In genomic region chr3:149581681-149582349, GRCh38 we compare ENCODE assay signal across 8 cellular contexts.
DNase-seq lines count a peak whose midpoint lies in the region; ATAC-seq and TF ChIP-seq lines count a peak whose summit lies in the region.

No MANE protein-coding gene starts in this region.

- peak overlapping the region; percentile 3 to 89 for H2BK12ac ChIP-seq in mesenchymal stem cell (ENCODE audit: low read length in 2 of 2)

- H3K23ac ChIP-seq in IMR-90 (ENCODE audit: low read depth, low read length): 0 out of 2 replicates have a peak overlapping the region, but pooled peaks have one; percentile 29
- H3K23ac ChIP-seq in mesenchymal stem cell (ENCODE audit: low read length in 2 of 2): no peak overlapping the region

- no peak overlapping the region for H3K27ac Mint-ChIP-seq in effector memory CD8-positive, alpha-beta T cell

- H2BK20ac ChIP-seq in IMR-90 (ENCODE audit: low read depth, low read length): peak overlapping the region; percentile 57; the same call in 1 of the 2 replicates

- H4K91ac ChIP-seq in IMR-90 (ENCODE audit: insufficient read depth, low read depth, low read length): peak overlapping the region; percentile 15
- no peak overlapping the region for H4K91ac ChIP-seq in mesenchymal stem cell (ENCODE audit: low read length)

- H2BK120ac ChIP-seq in IMR-90 (ENCODE audit: low read depth, low read length) (peak overlapping the region; percentile 58; the same call in 1 of the 2 replicates), mesenchymal stem cell (ENCODE audit: low read depth, low read length) (no peak overlapping the region)

- peak overlapping the region; percentile 8 for H2AK9ac ChIP-seq in IMR-90 (replicated peaks; ENCODE audit: low read depth, low read length, poor library complexity)

- H3K36me3 ChIP-seq in IMR-90 (ENCODE audit: control insufficient read depth, insufficient read depth, low read length) (no peaks in the 10 kb centered on the region), mesenchymal stem cell (ENCODE audit: control insufficient read depth in 1 of 2, insufficient read depth in 2 of 2, low read depth in 1 of 2, low read length in 2 of 2) (peaks cover 0 to 6% of the 10 kb centered on the region in 2 experiments)

- H3K4me3 ChIP-seq in AG09309 (ENCODE audit: control insufficient read depth, low read depth, low read length) (no peak overlapping the region), IMR-90 (ENCODE audit: insufficient read depth, low read depth, low read length) (no peak overlapping the region), choroid plexus epithelial cell (ENCODE audit: low read depth, low read length) (no peak overlapping the region), mesenchymal stem cell (ENCODE audit: insufficient read depth in 1 of 2, low read depth in 1 of 2, low read length in 2 of 2) (peak overlapping the region in 1 of 2 experiments; percentile 63)

- no peaks in the 10 kb centered on the region for H3K36me3 Mint-ChIP-seq in effector memory CD8-positive, alpha-beta T cell (ENCODE audit: insufficient read depth)

- H2BK5ac ChIP-seq in IMR-90 (ENCODE audit: low read depth, low read length, poor library complexity, severe bottlenecking) (peak overlapping the region; percentile 37), mesenchymal stem cell (ENCODE audit: low read depth, low read length, poor library complexity, severe bottlenecking) (peak overlapping the region; percentile 68)

- TF ChIP-seq RAD21 in IMR-90 (IDR thresholded peaks at IDR 0.05; ENCODE audit: low read length): peak; percentile 15; the same call in 1 of the 2 replicates

- intact Hi-C loops in IMR-90 (cut with micrococcal nuclease): no loop called here

- peak overlapping the region; percentile 61 for H3K4ac ChIP-seq in IMR-90 (ENCODE audit: low read depth, low read length)
- H3K4ac ChIP-seq in mesenchymal stem cell (ENCODE audit: low read depth in 1 of 2, low read length in 2 of 2): peak overlapping the region in 1 of 2 experiments; percentile 57

- peak overlapping the region; percentile 13; the same call in 1 of the 2 replicates for H3K56ac ChIP-seq in IMR-90 (ENCODE audit: extremely low read depth, insufficient read depth, low read length)

- peaks cover 21% of the 10 kb centered on the region for H3K9me1 ChIP-seq in IMR-90 (ENCODE audit: insufficient read depth, low read length)

- POLR2A ChIA-PET in IMR-90 (lab: Charles Lee; ENCODE audit: unreplicated experiment): no interaction called here

- H3K14ac ChIP-seq in IMR-90 (replicated peaks; ENCODE audit: low read depth, low read length) (0 out of 2 replicates have a peak overlapping the region, but pooled peaks have one; percentile 24), mesenchymal stem cell (ENCODE audit: low read length in 2 of 2) (no peak overlapping the region)

- no peaks in the 10 kb centered on the region for H3K9me3 ChIP-seq in IMR-90 (ENCODE audit: control insufficient read depth, insufficient read depth, low read length)
- no peaks in the 10 kb centered on the region for H3K9me3 ChIP-seq in mesenchymal stem cell (ENCODE audit: control insufficient read depth, low read length)

- no peak; the same call in 1 of the 2 replicates for TF ChIP-seq POLR2A in IMR-90 (IDR thresholded peaks at IDR 0.05; ENCODE audit: low read depth, low read length)

- H2AK5ac ChIP-seq in IMR-90 (ENCODE audit: low read depth, low read length): peak overlapping the region; percentile 77
- H2AK5ac ChIP-seq in mesenchymal stem cell (ENCODE audit: low read length, severe bottlenecking): peak overlapping the region; percentile 35

- H3K4me1 ChIP-seq in IMR-90 (ENCODE audit: control insufficient read depth, insufficient read depth, low read length) (peaks cover 23% of the 10 kb centered on the region), mesenchymal stem cell (ENCODE audit: control insufficient read depth, insufficient read depth, low read depth, low read length) (peaks cover 27% of the 10 kb centered on the region)

- H3K4me3 Mint-ChIP-seq in effector memory CD8-positive, alpha-beta T cell: no peak overlapping the region

- peak; percentile 76 for DNase-seq in AG09309 (ENCODE audit: low read depth)
- peak; percentile 89 for DNase-seq in IMR-90
- peak; percentile 82 for DNase-seq in choroid plexus epithelial cell (ENCODE audit: low read depth)
- peak; percentile 91 for DNase-seq in mesenchymal stem cell
- DNase-seq in effector memory CD8-positive, alpha-beta T cell: no peak
- DNase-seq in T-helper 9 cell: no peak

- in situ Hi-C loops in IMR-90 (cut with MboI; ENCODE audit: low sequenced_read_pairs): no loop called here

- peak overlapping the region; percentile 58 for H3K4me2 ChIP-seq in IMR-90 (ENCODE audit: low read depth, low read length)
- peak overlapping the region; percentile 35 for H3K4me2 ChIP-seq in mesenchymal stem cell (ENCODE audit: low read length, poor library complexity, severe bottlenecking)

- peaks cover 17% of the 10 kb centered on the region for H4K20me1 ChIP-seq in IMR-90 (ENCODE audit: insufficient read depth, low read length)

- CTCF ChIA-PET in IMR-90 (lab: Yijun Ruan, JAX): interaction anchor here (0.5 to 0.9 kb wide), 3 partner anchors 11 to 123 kb away, joined by 3 to 4 read pairs (median 3); no protein-coding TSS in a partner anchor

- no TSS peak for BruUV-seq in IMR-90 (replicated peaks; lab: Mats Ljungman, UMichigan)

- H2BK15ac ChIP-seq in IMR-90 (ENCODE audit: low read depth, low read length): peak overlapping the region; percentile 71; the same call in 1 of the 3 replicates
- H2BK15ac ChIP-seq in mesenchymal stem cell (ENCODE audit: low read depth, poor library complexity, severe bottlenecking): no peak overlapping the region

- H4K5ac ChIP-seq in IMR-90 (ENCODE audit: low read depth, low read length): no peak overlapping the region

- no peak for TF ChIP-seq CTCF in AG09309 (IDR thresholded peaks at IDR 0.05; ENCODE audit: control insufficient read depth, insufficient read depth, low read depth, low read length, missing control alignments)
- TF ChIP-seq CTCF in IMR-90 (conservative IDR thresholded peaks at IDR 0.05; ENCODE audit: low read depth, low read length): no peak
- TF ChIP-seq CTCF in choroid plexus epithelial cell (conservative IDR thresholded peaks at IDR 0.05; ENCODE audit: low read depth, low read length): no peak

- H3K27ac ChIP-seq in IMR-90 (ENCODE audit: insufficient read depth, low read length) (peak overlapping the region; percentile 15), mesenchymal stem cell (ENCODE audit: low read length, poor library complexity, severe bottlenecking) (peak overlapping the region; percentile 90)

- no peak overlapping the region for H3K9ac ChIP-seq in IMR-90 (ENCODE audit: low read depth, low read length)
- H3K9ac ChIP-seq in mesenchymal stem cell (ENCODE audit: low read length): peak overlapping the region; percentile 81

- H4K8ac ChIP-seq in IMR-90 (ENCODE audit: low read depth in 2 of 2, low read length in 2 of 2) (peak overlapping the region in 1 of 2 experiments; percentile 51; a peak in 1 of 4 replicates), mesenchymal stem cell (ENCODE audit: low read length) (peak overlapping the region; percentile 67)

- H2AFZ ChIP-seq in IMR-90 (replicated peaks; ENCODE audit: low read length, poor library complexity): peak overlapping the region; percentile 2
- H2AFZ ChIP-seq in mesenchymal stem cell (ENCODE audit: low read depth, low read length): no peak overlapping the region

- peaks cover 14 to 30% of the 10 kb centered on the region in 2 donors for H3K27me3 Mint-ChIP-seq in effector memory CD8-positive, alpha-beta T cell

- H3K27me3 ChIP-seq in IMR-90 (ENCODE audit: control insufficient read depth, insufficient read depth, low read length) (no peaks in the 10 kb centered on the region), mesenchymal stem cell (ENCODE audit: control insufficient read depth in 1 of 2, insufficient read depth in 1 of 2, low read length in 2 of 2) (no peaks in the 10 kb centered on the region)

- dilution Hi-C loops in IMR-90 (cut with HindIII; ENCODE audit: low sequenced_read_pairs, unreplicated experiment): no loop called here

- H3K4me1 Mint-ChIP-seq in effector memory CD8-positive, alpha-beta T cell (ENCODE audit: low read depth in 2 of 2): peaks cover 14 to 17% of the 10 kb centered on the region in 2 donors

- peaks cover 23 to 84% of the 10 kb centered on the region in 2 experiments for H3K79me1 ChIP-seq in IMR-90 (ENCODE audit: low read depth in 1 of 2, low read length in 2 of 2)
- H3K79me1 ChIP-seq in mesenchymal stem cell (replicated peaks; ENCODE audit: low read length, poor library complexity, severe bottlenecking): no peaks in the 10 kb centered on the region

- ATAC-seq in IMR-90 (ENCODE audit: low read depth) (peak; percentile 86), GM21367 (IDR thresholded peaks at IDR 0.05; ENCODE audit: unreplicated experiment) (no peak), HG02571 (IDR thresholded peaks at IDR 0.05; ENCODE audit: unreplicated experiment) (no peak)
- no peak for ATAC-seq in effector memory CD8-positive, alpha-beta T cell (replicated peaks)

- H3K18ac ChIP-seq in IMR-90 (ENCODE audit: low read depth, low read length) (peak overlapping the region; percentile 4; the same call in 1 of the 2 replicates), mesenchymal stem cell (ENCODE audit: low read depth in 1 of 2, low read length in 2 of 2) (peak overlapping the region; percentile 23 to 74)

- 0% methylated on average over 1 of the region's 7 CpGs; no CpG with 5 or more reads in 1 of the 2 experiments for WGBS in IMR-90 (ENCODE audit: extremely low coverage in 2 of 2, insufficient read length in 1 of 2), 2 experiments
- 37% methylated on average over 7 of the region's 7 CpGs for whole genome bisulfite sequencing in mesenchymal stem cell

- no peaks in the 10 kb centered on the region for H3K9me3 Mint-ChIP-seq in effector memory CD8-positive, alpha-beta T cell

TF ChIP-seq in IMR-90, 13 proteins besides CTCF, POLR2A, EP300 and RAD21 (continues in another document):
- TF ChIP-seq RFX5 (IDR thresholded peaks at IDR 0.05; ENCODE audit: low read depth, low read length) (0 out of 2 replicates have a peak, but pooled peaks have one; percentile 24), BHLHE40 (IDR thresholded peaks at IDR 0.05; ENCODE audit: low read depth, low read length) (no peak; the same call in 1 of the 2 replicates), ELK1 (IDR thresholded peaks at IDR 0.05; ENCODE audit: borderline replicate concordance, low read depth, low read length) (no peak), RCOR1 (IDR thresholded peaks at IDR 0.05; ENCODE audit: insufficient replicate concordance, low read length) (peak; percentile 56), NFE2L2 (IDR thresholded peaks at IDR 0.05; ENCODE audit: low read depth, low read length) (peak; percentile 90), FOS (IDR thresholded peaks at IDR 0.05; ENCODE audit: low read depth, low read length) (peak; percentile 76), CEBPB (IDR thresholded peaks at IDR 0.05; ENCODE audit: low read depth, low read length) (no peak)

Comparison
In these comparisons a context has a peak if more than half of its experiments do, and no peak if none do; other contexts are left out.
1. DNase-seq: peak in AG09309 (single experiment), IMR-90 (single experiment), choroid plexus epithelial cell (single experiment) and mesenchymal stem cell (single experiment); none in effector memory CD8-positive, alpha-beta T cell (0 of 3) and T-helper 9 cell (single experiment).